Comparison of ENCODE assay signal across 1 cellular context in the genomic region with DNA sequence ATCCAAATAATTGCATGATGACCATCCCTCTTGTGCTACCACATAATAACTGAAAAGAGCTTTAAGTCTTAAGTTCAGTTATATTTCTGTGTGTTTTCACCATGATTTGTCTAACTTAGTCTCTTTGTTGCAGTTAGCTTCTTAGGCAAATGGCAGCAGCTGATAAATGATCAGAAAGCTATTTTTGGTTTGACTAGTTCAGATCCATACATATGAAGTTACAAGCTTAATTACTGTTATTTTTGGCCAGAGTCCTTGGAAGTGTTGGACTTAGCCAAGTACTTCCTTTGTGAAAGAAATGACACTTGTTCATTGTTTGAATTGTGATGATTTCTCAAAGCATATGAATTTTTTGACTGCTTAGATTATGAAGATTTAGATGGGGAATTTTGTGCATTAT.
TF ChIP-seq lines count a peak whose summit lies in the region.

No MANE protein-coding gene starts in this region.

TF ChIP-seq in GM23338, 12 proteins besides CTCF, POLR2A, EP300 and RAD21 (continued from another document):
- TF ChIP-seq EZH2 (IDR thresholded peaks at IDR 0.05; ENCODE audit: low read depth, unreplicated experiment) (no peak), JUNB (IDR thresholded peaks at IDR 0.05; ENCODE audit: unreplicated experiment) (no peak), ZNF114 (CRISPR knock-in tag; IDR thresholded peaks at IDR 0.05) (no peak), STAT1 (IDR thresholded peaks at IDR 0.05; ENCODE audit: unreplicated experiment) (no peak), CREB1 (CRISPR knock-in tag; IDR thresholded peaks at IDR 0.05; ENCODE audit: low read depth) (no peak)
